In the genomic region with DNA sequence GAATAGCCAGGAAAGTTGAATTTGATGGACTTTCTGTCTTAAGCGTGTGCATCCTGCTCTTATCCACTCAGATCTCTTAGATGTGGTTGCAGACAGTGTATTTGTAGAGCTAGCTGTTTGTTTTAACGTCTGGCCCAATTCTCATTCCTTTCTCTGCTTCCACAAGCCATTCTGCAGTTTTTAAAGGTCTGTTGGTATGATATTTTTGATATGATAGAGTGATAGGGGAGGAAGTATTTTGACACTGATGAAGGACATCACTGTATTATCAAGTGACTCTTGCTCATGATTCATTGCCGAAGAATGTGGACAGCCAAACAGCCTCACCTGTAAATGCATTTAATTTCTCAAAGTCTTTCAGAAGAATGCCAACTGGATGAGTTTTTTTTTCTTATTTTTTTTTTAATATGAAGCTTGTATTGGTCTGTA, we compare ENCODE assay signal across 1 cellular context.
TF ChIP-seq lines count a peak whose summit lies in the region.

No MANE protein-coding gene starts in this region.

TF ChIP-seq in GM12878, 131 proteins besides CTCF, POLR2A, EP300 and RAD21:
- TF ChIP-seq RUNX3 (IDR thresholded peaks at IDR 0.05; ENCODE audit: low read length), result peak; percentile 47; the same call in 1 of the 2 replicates
- TF ChIP-seq TCF7 (IDR thresholded peaks at IDR 0.05; ENCODE audit: borderline replicate concordance), result peak; percentile 15; the same call in 1 of the 2 replicates
- TF ChIP-seq, protein P1, sequence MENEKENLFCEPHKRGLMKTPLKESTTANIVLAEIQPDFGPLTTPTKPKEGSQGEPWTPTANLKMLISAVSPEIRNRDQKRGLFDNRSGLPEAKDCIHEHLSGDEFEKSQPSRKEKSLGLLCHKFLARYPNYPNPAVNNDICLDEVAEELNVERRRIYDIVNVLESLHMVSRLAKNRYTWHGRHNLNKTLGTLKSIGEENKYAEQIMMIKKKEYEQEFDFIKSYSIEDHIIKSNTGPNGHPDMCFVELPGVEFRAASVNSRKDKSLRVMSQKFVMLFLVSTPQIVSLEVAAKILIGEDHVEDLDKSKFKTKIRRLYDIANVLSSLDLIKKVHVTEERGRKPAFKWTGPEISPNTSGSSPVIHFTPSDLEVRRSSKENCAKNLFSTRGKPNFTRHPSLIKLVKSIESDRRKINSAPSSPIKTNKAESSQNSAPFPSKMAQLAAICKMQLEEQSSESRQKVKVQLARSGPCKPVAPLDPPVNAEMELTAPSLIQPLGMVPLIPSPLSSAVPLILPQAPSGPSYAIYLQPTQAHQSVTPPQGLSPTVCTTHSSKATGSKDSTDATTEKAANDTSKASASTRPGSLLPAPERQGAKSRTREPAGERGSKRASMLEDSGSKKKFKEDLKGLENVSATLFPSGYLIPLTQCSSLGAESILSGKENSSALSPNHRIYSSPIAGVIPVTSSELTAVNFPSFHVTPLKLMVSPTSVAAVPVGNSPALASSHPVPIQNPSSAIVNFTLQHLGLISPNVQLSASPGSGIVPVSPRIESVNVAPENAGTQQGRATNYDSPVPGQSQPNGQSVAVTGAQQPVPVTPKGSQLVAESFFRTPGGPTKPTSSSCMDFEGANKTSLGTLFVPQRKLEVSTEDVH (IDR thresholded peaks at IDR 0.05; ENCODE audit: low read depth, partially characterized antibody), result no peak
